ENCODE assay signal across 15 cellular contexts in genomic region chr2:76985387-76986136, GRCh38.
"Had no signal": no experiment of that assay in that cellular context is flagged by ENCODE, and none has a peak within 500 bp of the region (broad histone marks: within the 10 kb centered on the region; RNA-seq: fewer than 3 reads in every experiment).

No MANE protein-coding gene starts in this region.

- DNase-seq: activated CD4-positive, alpha-beta T cell treated with anti-CD3 and anti-CD28 coated beads, Interleukin-2, amount 50 U/mL, for 4 hours; activated CD4-positive, CD25-positive, alpha-beta regulatory T cell treated with anti-CD3 and anti-CD28 coated beads, Interleukin-2, amount 50 U/mL, for 72 hours; activated effector memory CD4-positive, alpha-beta T cell treated with Interleukin-2 at 50 U/mL for 16 hours; activated T-cell treated with anti-CD3 and anti-CD28 coated beads, Interleukin-2, amount 50 U/mL, for 1 hour; amniotic stem cell; posterior cingulate gyrus; right lobe of liver; stimulated activated CD4-positive, alpha-beta T cell treated with anti-CD3 and anti-CD28 coated beads, Interleukin-2, amount 100 ng/mL, for 24 hours; stimulated activated naive B cell treated with anti-CD40 and anti-IgM and Interleukin-4, amounts not matched to agents 10 μg/mL and 1 μg/mL and 100 μg/mL, for 72 hours had no signal

- H3K36me3 ChIP-seq: cardiac muscle cell, gastroesophageal sphincter, right lobe of liver, tibial nerve had no signal

- H3K36me3 Mint-ChIP-seq: activated naive CD4-positive, alpha-beta T cell treated with anti-CD3 and anti-CD28 coated beads, Interleukin-2, amount 50 U/mL, for 24 hours; stimulated activated naive B cell treated with anti-CD40 and anti-IgM and Interleukin-4, amounts not matched to agents 10 μg/mL and 1 μg/mL and 100 μg/mL, for 72 hours had no signal

- H3K27me3 Mint-ChIP-seq: activated naive CD4-positive, alpha-beta T cell treated with anti-CD3 and anti-CD28 coated beads, Interleukin-2, amount 50 U/mL, for 24 hours; stimulated activated naive B cell treated with anti-CD40 and anti-IgM and Interleukin-4, amounts not matched to agents 10 μg/mL and 1 μg/mL and 100 μg/mL, for 72 hours had no signal

- H3K4me1 ChIP-seq: gastroesophageal sphincter, right lobe of liver, tibial nerve had no signal

- H3K27ac ChIP-seq: cardiac muscle cell, gastroesophageal sphincter, right lobe of liver, tibial nerve had no signal

- H3K9me3 ChIP-seq: gastroesophageal sphincter, right lobe of liver, tibial nerve had no signal

- H3K4me3 ChIP-seq: cardiac muscle cell, gastroesophageal sphincter, right lobe of liver had no signal

- H3K27me3 ChIP-seq: cardiac muscle cell, gastroesophageal sphincter, right lobe of liver, tibial nerve had no signal

- H3K9me3 Mint-ChIP-seq: activated naive CD4-positive, alpha-beta T cell treated with anti-CD3 and anti-CD28 coated beads, Interleukin-2, amount 50 U/mL, for 24 hours; nephron; stimulated activated naive B cell treated with anti-CD40 and anti-IgM and Interleukin-4, amounts not matched to agents 10 μg/mL and 1 μg/mL and 100 μg/mL, for 72 hours had no signal

- H3K27ac Mint-ChIP-seq: activated naive CD4-positive, alpha-beta T cell treated with anti-CD3 and anti-CD28 coated beads, Interleukin-2, amount 50 U/mL, for 24 hours; stimulated activated naive B cell treated with anti-CD40 and anti-IgM and Interleukin-4, amounts not matched to agents 10 μg/mL and 1 μg/mL and 100 μg/mL, for 72 hours; T-helper 2 cell treated with Interferon-gamma antibody and Interleukin-4, amounts not matched to agents 5 μg/mL and 100 μg/mL, for 36 hours had no signal

- H3K4me3 Mint-ChIP-seq: activated naive CD4-positive, alpha-beta T cell treated with anti-CD3 and anti-CD28 coated beads, Interleukin-2, amount 50 U/mL, for 24 hours; nephron; stimulated activated naive B cell treated with anti-CD40 and anti-IgM and Interleukin-4, amounts not matched to agents 10 μg/mL and 1 μg/mL and 100 μg/mL, for 72 hours; T-helper 2 cell treated with Interferon-gamma antibody and Interleukin-4, amounts not matched to agents 5 μg/mL and 100 μg/mL, for 36 hours had no signal

- H3K4me1 Mint-ChIP-seq: activated naive CD4-positive, alpha-beta T cell treated with anti-CD3 and anti-CD28 coated beads, Interleukin-2, amount 50 U/mL, for 24 hours; stimulated activated naive B cell treated with anti-CD40 and anti-IgM and Interleukin-4, amounts not matched to agents 10 μg/mL and 1 μg/mL and 100 μg/mL, for 72 hours had no signal

- ATAC-seq: gastroesophageal sphincter; right lobe of liver; stimulated activated naive B cell treated with anti-CD40 and anti-IgM and Interleukin-4, amounts not matched to agents 10 μg/mL and 1 μg/mL and 100 μg/mL, for 72 hours had no signal
